In genomic region chr7:117323877-117324699, GRCh38 we compare ENCODE assay signal across 10 cellular contexts. TPM values are rescaled to one million over a fixed set of nuclear protein-coding genes. Genes with fewer than 3 reads are reported as not detected.
DNase-seq lines count a peak whose midpoint lies in the region; ATAC-seq, FAIRE-seq and TF ChIP-seq lines count a peak whose summit lies in the region.
"Had no signal": no experiment of that assay in that cellular context is flagged by ENCODE, and none has a peak within 500 bp of the region (broad histone marks: within the 10 kb centered on the region; RNA-seq: fewer than 3 reads in every experiment).

No MANE protein-coding gene starts in this region.

- H3K4me2 ChIP-seq in H9 (ENCODE audit: insufficient read depth, insufficient read length, low read length): peak overlapping the region; percentile 70
- peak overlapping the region; percentile 81 for H3K4me2 ChIP-seq in GM12878 (ENCODE audit: control insufficient read depth, insufficient read depth)
- H3K4me2 ChIP-seq: KMS-11 had no signal

- no peak overlapping the region for H3K4ac ChIP-seq in H9 (ENCODE audit: low read depth, low read length)

- BruUV-seq in GM12878 (replicated peaks; lab: Mats Ljungman, UMichigan): no TSS peak

- no peaks in the 10 kb centered on the region for H3K79me1 ChIP-seq in H9 (ENCODE audit: insufficient read depth, low read depth, low read length, poor library complexity, severe bottlenecking)

- H3K23me2 ChIP-seq in H9 (ENCODE audit: insufficient read length, low read depth, low read length, poor library complexity, severe bottlenecking): peaks cover 21% of the 10 kb centered on the region

- no peak overlapping the region for H4K5ac ChIP-seq in H9 (ENCODE audit: insufficient read length, low read depth, low read length)

- H3K4me3 ChIP-seq in GM12878 (peak overlapping the region; percentile 49), iPS-20b (ENCODE audit: low read length) (peak overlapping the region; percentile 70)

- H3K36me3 ChIP-seq in GM12878 (ENCODE audit: control insufficient read depth in 2 of 2, insufficient read depth in 2 of 2, low read length in 1 of 2) (no peaks in the 10 kb centered on the region), iPS-20b (ENCODE audit: insufficient read depth, low read depth, low read length) (no peaks in the 10 kb centered on the region)

- no peak overlapping the region for H3K27ac Mint-ChIP-seq in H9
- H3K27ac Mint-ChIP-seq in stimulated activated memory B cell treated with anti-CD40 and anti-IgM and Interleukin-4, amounts not matched to agents 10 μg/mL and 1 μg/mL and 100 μg/mL, for 72 hours: no peak overlapping the region

- H3K56ac ChIP-seq in H9 (ENCODE audit: insufficient read length, low read depth, low read length): no peak overlapping the region

- RAD21 ChIA-PET in GM12878 (lab: Charles Lee; ENCODE audit: unreplicated experiment): interaction anchor here (1.1 to 3.4 kb wide), 5 partner anchors 24 to 111 kb away, joined by 3 to 26 read pairs (median 3); no protein-coding TSS in a partner anchor

- WGBS in H9 (ENCODE audit: extremely low coverage, insufficient read length, low lambda C conversion rate): no CpG with 5 or more reads among the region's 65 CpGs
- 8% methylated on average over 54 of the region's 65 CpGs for WGBS in GM12878 (ENCODE audit: insufficient coverage, insufficient replicate concordance, low lambda C conversion rate, missing lambda C conversion rate)

- TF ChIP-seq EP300 in GM12878 (IDR thresholded peaks at IDR 0.05; ENCODE audit: borderline replicate concordance in 1 of 2, control insufficient read depth in 1 of 2, low read depth in 2 of 2, low read length in 2 of 2): no peak

- no peak overlapping the region for H3T11ph ChIP-seq in H9 (ENCODE audit: low read length)

- ATAC-seq in GM12878 (peak; percentile 64), GM21723 (IDR thresholded peaks at IDR 0.05; ENCODE audit: unreplicated experiment) (no peak)
- peak; percentile 28 for ATAC-seq in stimulated activated memory B cell treated with anti-CD40 and anti-IgM and Interleukin-4, amounts not matched to agents 10 μg/mL and 1 μg/mL and 100 μg/mL, for 72 hours

- H3K9ac ChIP-seq in H9 (ENCODE audit: extremely low read depth, insufficient read length, low read length): no peak overlapping the region
- H3K9ac ChIP-seq in GM12878 (ENCODE audit: control insufficient read depth, insufficient read depth, low read length): no peak overlapping the region
- peak overlapping the region; percentile 25; the same call in 1 of the 2 replicates for H3K9ac ChIP-seq in iPS-20b (ENCODE audit: low read depth, low read length)
- H3K9ac ChIP-seq: KMS-11 had no signal

- in situ Hi-C loops in GM12878 (cut with MboI): no loop called here

- no peak overlapping the region for H4K91ac ChIP-seq in H9 (ENCODE audit: insufficient read length, low read depth, low read length)

- H3K79me2 ChIP-seq in H9 (ENCODE audit: insufficient read depth, low read length) (no peaks in the 10 kb centered on the region), GM12878 (ENCODE audit: control insufficient read depth, insufficient read depth, low read length) (no peaks in the 10 kb centered on the region)

- H3K4me1 ChIP-seq in H9 (ENCODE audit: insufficient read depth, low read length) (no peaks in the 10 kb centered on the region), GM12878 (ENCODE audit: control insufficient read depth, insufficient read depth, low read length) (no peaks in the 10 kb centered on the region), iPS-20b (ENCODE audit: insufficient read depth, low read length) (no peaks in the 10 kb centered on the region)

- peaks cover 9 to 22% of the 10 kb centered on the region in 2 experiments for H3K4me1 Mint-ChIP-seq in H9
- H3K4me1 Mint-ChIP-seq in stimulated activated memory B cell treated with anti-CD40 and anti-IgM and Interleukin-4, amounts not matched to agents 10 μg/mL and 1 μg/mL and 100 μg/mL, for 72 hours: peaks cover 9% of the 10 kb centered on the region

- SMC1A ChIA-PET in GM12878 (lab: Charles Lee; ENCODE audit: uncharacterized antibody, unreplicated experiment): interaction anchor here (0.8 to 5.5 kb wide), 10 partner anchors 9 to 111 kb away, joined by 3 to 41 read pairs (median 4); no protein-coding TSS in a partner anchor

- H3K9me3 ChIP-seq in H9 (ENCODE audit: control insufficient read depth, low read depth, low read length) (no peaks in the 10 kb centered on the region), GM12878 (replicated peaks; ENCODE audit: control insufficient read depth, insufficient read depth, low read length) (no peaks in the 10 kb centered on the region; the same call in 2 of the 3 replicates), iPS-20b (ENCODE audit: insufficient read depth, low read depth, low read length) (no peaks in the 10 kb centered on the region)

- no peak overlapping the region for H2BK12ac ChIP-seq in H9 (ENCODE audit: insufficient read length, low read depth, low read length)

- H3K18ac ChIP-seq in H9 (ENCODE audit: insufficient read length, low read depth, low read length): no peak overlapping the region

- CTCF ChIA-PET in GM12878 (lab: Yijun Ruan, JAX): interaction anchor here (0.6 to 1.9 kb wide), 5 partner anchors 11 to 184 kb away, joined by 3 to 9 read pairs (median 4); no protein-coding TSS in a partner anchor

- TF ChIP-seq POLR2A in GM12878 (IDR thresholded peaks at IDR 0.05; ENCODE audit: low read depth, low read length): no peak

- no peak overlapping the region for H3K23ac ChIP-seq in H9 (ENCODE audit: insufficient read length, low read depth, low read length)

- DNase-seq in H9 (peak; percentile 49), GM12878 (ENCODE audit: low read depth, low spot score) (no peak), HT-29 (ENCODE audit: low spot score) (no peak), NCI-H187 treated with DMSO at 0.1 percent for 48 hours (lab: John Stamatoyannopoulos, UW) (no peak), activated T-cell treated with anti-CD3 and anti-CD28 coated beads for 4 hours (no peak)

- POLR2A ChIA-PET in GM12878 (lab: Charles Lee): interaction anchor here (1.2 to 1.3 kb wide), 2 partner anchors 23 to 93 kb away, joined by 5 read pairs; no protein-coding TSS in a partner anchor

- intact Hi-C loops in GM12878 (cut with micrococcal nuclease; ENCODE audit: unreplicated experiment): no loop called here

- H2BK120ac ChIP-seq in H9 (ENCODE audit: low read depth, low read length, poor library complexity, severe bottlenecking): no peak overlapping the region

- no peak overlapping the region for H2BK15ac ChIP-seq in H9 (ENCODE audit: low read depth, low read length)

- no peak for TF ChIP-seq CTCF in H9 (conservative IDR thresholded peaks at IDR 0.05)
- TF ChIP-seq CTCF in GM12878 (IDR thresholded peaks at IDR 0.05 in 2 of 3, conservative IDR thresholded peaks at IDR 0.05 in 1 of 3; ENCODE audit: control insufficient read depth in 2 of 3, extremely low read depth in 1 of 3, insufficient read depth in 1 of 3, low read depth in 3 of 3, low read length in 3 of 3): no peak

- peaks cover 98% of the 10 kb centered on the region for H3K27me3 Mint-ChIP-seq in H9 (ENCODE audit: low read depth)
- peaks cover 72% of the 10 kb centered on the region for H3K27me3 Mint-ChIP-seq in stimulated activated memory B cell treated with anti-CD40 and anti-IgM and Interleukin-4, amounts not matched to agents 10 μg/mL and 1 μg/mL and 100 μg/mL, for 72 hours

- no peak overlapping the region for H2AK5ac ChIP-seq in H9 (ENCODE audit: insufficient read length, low read length)

- H3K9me3 Mint-ChIP-seq in H9: peaks cover 10% of the 10 kb centered on the region in 2 experiments; a peak in 4 of 5 replicates
- peaks cover 5% of the 10 kb centered on the region for H3K9me3 Mint-ChIP-seq in stimulated activated memory B cell treated with anti-CD40 and anti-IgM and Interleukin-4, amounts not matched to agents 10 μg/mL and 1 μg/mL and 100 μg/mL, for 72 hours

- H3K27me3 ChIP-seq in H9 (ENCODE audit: insufficient read depth, low read length): peaks cover 64% of the 10 kb centered on the region
- H3K27me3 ChIP-seq in GM12878 (replicated peaks in 1 of 2; ENCODE audit: control insufficient read depth in 2 of 2, insufficient read depth in 2 of 2, low read length in 1 of 2): peaks cover 10 to 27% of the 10 kb centered on the region in 2 experiments
- peaks cover 79% of the 10 kb centered on the region for H3K27me3 ChIP-seq in iPS-20b (ENCODE audit: insufficient read depth, low read length)

- no peak overlapping the region for H3K14ac ChIP-seq in H9 (ENCODE audit: insufficient read depth, low read length)

- no peak for FAIRE-seq in GM12878 (lab: Jason Lieb, UNC)
- FAIRE-seq: colon had no signal

- H4K20me1 ChIP-seq in H9 (ENCODE audit: control insufficient read depth, insufficient read depth, insufficient read length) (no peaks in the 10 kb centered on the region), GM12878 (ENCODE audit: control insufficient read depth, insufficient read depth) (no peaks in the 10 kb centered on the region)

- H2BK20ac ChIP-seq in H9 (ENCODE audit: low read depth, low read length, poor library complexity, severe bottlenecking): no peak overlapping the region

- H3K4me3 Mint-ChIP-seq in H9: peak overlapping the region; percentile 70 to 89
- H3K4me3 Mint-ChIP-seq in stimulated activated memory B cell treated with anti-CD40 and anti-IgM and Interleukin-4, amounts not matched to agents 10 μg/mL and 1 μg/mL and 100 μg/mL, for 72 hours: peak overlapping the region; percentile 40

- H4K8ac ChIP-seq in H9 (replicated peaks; ENCODE audit: insufficient read length, low read depth, low read length): no peak overlapping the region

- H3K27ac ChIP-seq in H9 (ENCODE audit: insufficient read length, low read depth, low read length) (no peak overlapping the region), GM12878 (ENCODE audit: control insufficient read depth, insufficient read depth) (no peak overlapping the region), iPS-20b (ENCODE audit: low read length) (no peak overlapping the region)
- H3K27ac ChIP-seq: KMS-11 had no signal

- peaks cover 0 to 11% (median 0%) of the 10 kb centered on the region in 3 experiments; a peak in 4 of 7 replicates for H3K36me3 Mint-ChIP-seq in H9 (ENCODE audit: insufficient read depth in 1 of 3, low read depth in 3 of 3)
- no peaks in the 10 kb centered on the region for H3K36me3 Mint-ChIP-seq in stimulated activated memory B cell treated with anti-CD40 and anti-IgM and Interleukin-4, amounts not matched to agents 10 μg/mL and 1 μg/mL and 100 μg/mL, for 72 hours

- no peak for TF ChIP-seq RAD21 in GM12878 (IDR thresholded peaks at IDR 0.05; ENCODE audit: insufficient read depth, low read depth, low read length)

- H2BK5ac ChIP-seq in H9 (ENCODE audit: insufficient read length, low read length): no peak overlapping the region

- H2AFZ ChIP-seq in H9 (ENCODE audit: low read length): no peak overlapping the region
- peak overlapping the region; percentile 46 for H2AFZ ChIP-seq in GM12878 (ENCODE audit: control insufficient read depth, low read depth, low read length)

RNA-seq across cellular contexts. Expression of gene WNT2, which starts 1.2 kb away (rescaled TPM):
- total RNA-seq in H9 (2021) (not detected in 2 replicates), GM12878 (2014; rRNA removed) (0.22 and 0.28 TPM in 2 replicates), GM12878 (2014; rRNA removed; fragmentation: Illumina TruSeq; extraction: Trizol) (0.09 and 0.31 TPM in 2 replicates), GM12878 (2021) (0.15 and 0.37 TPM in 2 replicates)
- total RNA-seq in GM12878 (2013; cell fraction: nucleolus; rRNA removed): 1.1 and 1.7 TPM in 2 replicates
- not detected for polyA plus RNA-seq in GM12878 (2011; ENCODE audit: low read depth)
- polyA plus RNA-seq in GM12878 (2011; rRNA removed) (0.23 and 0.34 TPM in 2 replicates), GM12878 (2014; fragmentation: Illumina TruSeq; extraction: Trizol) (0.10 TPM in 1 of 2 replicates, not detected in the other), GM12878 (2014; fragmentation: Nextera tagmentation; extraction: Ambion mirVana) (under 1 TPM; 0.07 to 0.23 TPM), GM12878 (2014; rRNA removed) (0.08 and 1.3 TPM in 2 replicates), GM12878 (2016; fragmentation: Nextera tagmentation; extraction: Ambion mirVana) (under 1 TPM; 0.16 to 0.30 TPM)
- polyA plus RNA-seq in GM12878 (2011; cell fraction: cytosol; rRNA removed): 0.33 and 0.60 TPM in 2 replicates
- polyA plus RNA-seq in GM12878 (2011; cell fraction: nucleus; rRNA removed): 0.46 and 0.66 TPM in 2 replicates
- 0.08 and 0.14 TPM in 2 replicates for polyA plus RNA-seq in GM12878 (2012)
- polyA minus RNA-seq in GM12878 (2011; rRNA and poly(A)+ RNA removed): 0.29 and 0.57 TPM in 2 replicates
- not detected in 2 replicates for polyA minus RNA-seq in GM12878 (2011; cell fraction: cytosol; rRNA and poly(A)+ RNA removed)
- 0.12 TPM in 1 of 2 replicates, not detected in the other for polyA minus RNA-seq in GM12878 (2011; cell fraction: nucleus; rRNA and poly(A)+ RNA removed)
- total RNA-seq in HT-29 (2014; rRNA removed; shearing (Covaris generic)): not detected in 2 replicates
